8 cellular contexts compared by ENCODE assay signal in the genomic region with DNA sequence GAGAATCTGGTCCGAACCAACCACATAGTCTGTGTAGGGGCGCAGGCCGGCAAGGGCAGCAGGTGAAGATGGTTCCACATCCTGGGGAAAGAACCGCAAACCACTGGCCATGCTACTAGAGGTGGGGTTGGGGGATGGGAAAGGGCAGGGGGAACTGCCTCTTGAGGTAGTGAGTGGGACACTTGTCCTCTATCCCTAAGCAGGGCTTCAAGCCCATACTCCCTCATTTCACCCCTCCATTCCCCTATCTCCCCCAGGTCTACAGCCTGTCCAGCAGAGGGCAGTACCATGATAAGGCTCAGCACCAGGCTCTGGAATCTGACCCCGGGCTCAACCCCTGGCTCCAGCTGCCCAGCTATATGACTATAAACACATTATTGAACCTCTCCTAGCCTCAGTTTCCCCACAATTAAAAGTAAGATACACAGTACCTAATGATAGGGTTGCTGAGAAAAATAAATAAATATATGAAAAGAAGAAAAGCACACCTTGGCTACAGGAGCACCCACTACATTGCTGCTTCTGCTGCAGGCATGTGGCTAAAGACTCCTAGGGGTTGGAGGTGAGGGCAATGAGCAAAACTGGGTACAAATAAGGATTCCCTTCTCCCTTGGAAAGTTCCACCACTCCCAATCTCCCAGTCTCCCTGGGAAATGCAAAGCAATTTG. TPM values are rescaled to one million over a fixed set of nuclear protein-coding genes. Genes with fewer than 3 reads are reported as not detected.
DNase-seq lines count a peak whose midpoint lies in the region; ATAC-seq and TF ChIP-seq lines count a peak whose summit lies in the region.

No MANE protein-coding gene starts in this region.

- no peak overlapping the region for H3K4me3 ChIP-seq in WERI-Rb-1 (ENCODE audit: low read depth, low read length)
- no peak overlapping the region for H3K4me3 ChIP-seq in naive thymus-derived CD4-positive, alpha-beta T cell (ENCODE audit: low read length)

- H3K9me3 ChIP-seq in CD4-positive, alpha-beta T cell (ENCODE audit: control insufficient read depth, low read length), result no peaks in the 10 kb centered on the region
- H3K9me3 ChIP-seq in WERI-Rb-1 (ENCODE audit: severe bottlenecking), result no peaks in the 10 kb centered on the region
- H3K9me3 ChIP-seq in naive thymus-derived CD4-positive, alpha-beta T cell (ENCODE audit: control insufficient read depth in 2 of 3, low read length in 3 of 3), result no peaks in the 10 kb centered on the region

- POLR2A ChIA-PET in CD4-positive, alpha-beta T cell (lab: Charles Lee), result no interaction called here
- POLR2A ChIA-PET in naive thymus-derived CD4-positive, alpha-beta T cell (lab: Charles Lee), result no interaction called here

- H3K36me3 ChIP-seq in WERI-Rb-1, result peaks cover 41% of the 10 kb centered on the region
- H3K36me3 ChIP-seq in naive thymus-derived CD4-positive, alpha-beta T cell (ENCODE audit: control insufficient read depth in 2 of 3, insufficient read depth in 3 of 3, low read length in 3 of 3), result peaks cover 0 to 47% (median 6%) of the 10 kb centered on the region in 3 experiments

- peaks cover 42% of the 10 kb centered on the region for H3K4me1 Mint-ChIP-seq in CD4-positive, alpha-beta T cell (ENCODE audit: low read depth)
- peaks cover 28 to 47% (median 37%) of the 10 kb centered on the region in 7 donors for H3K4me1 Mint-ChIP-seq in naive thymus-derived CD4-positive, alpha-beta T cell

- H3K4me1 ChIP-seq in naive thymus-derived CD4-positive, alpha-beta T cell (ENCODE audit: control insufficient read depth in 2 of 2, insufficient read depth in 2 of 2, low read length in 2 of 2), result peaks cover under 1 to 2% of the 10 kb centered on the region in 2 donors

- ATAC-seq in CD4-positive, alpha-beta T cell (ENCODE audit: poor library complexity), result peak; percentile 66
- ATAC-seq in GM19043 (IDR thresholded peaks at IDR 0.05; ENCODE audit: low read depth, unreplicated experiment), result peak; percentile 75
- peak; percentile 78 for ATAC-seq in naive thymus-derived CD4-positive, alpha-beta T cell
- no peak for ATAC-seq in HG02678 (IDR thresholded peaks at IDR 0.05; ENCODE audit: unreplicated experiment)
- ATAC-seq in HG02938 (IDR thresholded peaks at IDR 0.05; ENCODE audit: unreplicated experiment), result no peak

- CTCF ChIA-PET in CD4-positive, alpha-beta T cell (lab: Charles Lee), result interaction anchor here (0.5 to 1.3 kb wide), 4 partner anchors 13 to 276 kb away, joined by 3 to 7 read pairs (median 4); no protein-coding TSS in a partner anchor
- CTCF ChIA-PET in naive thymus-derived CD4-positive, alpha-beta T cell (lab: Charles Lee), result interaction anchor here (0.9 to 1.5 kb wide), 4 partner anchors 9 to 191 kb away, joined by 3 to 8 read pairs (median 4); no protein-coding TSS in a partner anchor

- DNase-seq in CD4-positive, alpha-beta T cell, result peak in 7 of 10 experiments; percentile 17 to 40 (median 37)
- DNase-seq in HuH-7.5 (ENCODE audit: low spot score) (peak; percentile 94), WERI-Rb-1 (peak; percentile 46), dermis microvascular lymphatic vessel endothelial cell (ENCODE audit: low read depth in 2 of 2) (peak; percentile 17 to 57)
- DNase-seq in naive thymus-derived CD4-positive, alpha-beta T cell, result peak in 6 of 9 donors; percentile 29 to 56 (median 42)

- H3K27me3 ChIP-seq in CD4-positive, alpha-beta T cell (ENCODE audit: control insufficient read depth, insufficient read depth, low read length), result no peaks in the 10 kb centered on the region
- H3K27me3 ChIP-seq in WERI-Rb-1 (ENCODE audit: insufficient read depth, low read depth, severe bottlenecking), result no peaks in the 10 kb centered on the region
- H3K27me3 ChIP-seq in naive thymus-derived CD4-positive, alpha-beta T cell (ENCODE audit: control insufficient read depth in 2 of 2, insufficient read depth in 2 of 2, low read length in 2 of 2), result no peaks in the 10 kb centered on the region

- no peak overlapping the region for H3K4me3 Mint-ChIP-seq in CD4-positive, alpha-beta T cell
- H3K4me3 Mint-ChIP-seq in naive thymus-derived CD4-positive, alpha-beta T cell, result no peak overlapping the region

- intact Hi-C loops in CD4-positive, alpha-beta T cell (cut with DNase I, micrococcal nuclease), result loop anchor here (1.0 to 5.0 kb wide), 2 partner anchors 187 to 276 kb away; no protein-coding TSS in a partner anchor
- intact Hi-C loops in naive thymus-derived CD4-positive, alpha-beta T cell (cut with micrococcal nuclease), result loop anchor here (1.0 to 2.0 kb wide), 4 partner anchors 65 to 277 kb away; no protein-coding TSS in a partner anchor

- H3K27me3 Mint-ChIP-seq in CD4-positive, alpha-beta T cell, result no peaks in the 10 kb centered on the region
- H3K27me3 Mint-ChIP-seq in naive thymus-derived CD4-positive, alpha-beta T cell, result peaks cover 0 to 1% (median 0%) of the 10 kb centered on the region in 5 donors

- H3K9me3 Mint-ChIP-seq in CD4-positive, alpha-beta T cell, result no peaks in the 10 kb centered on the region
- no peaks in the 10 kb centered on the region for H3K9me3 Mint-ChIP-seq in naive thymus-derived CD4-positive, alpha-beta T cell

- peaks cover 40% of the 10 kb centered on the region for H3K36me3 Mint-ChIP-seq in CD4-positive, alpha-beta T cell (ENCODE audit: low read depth)
- H3K36me3 Mint-ChIP-seq in naive thymus-derived CD4-positive, alpha-beta T cell, result peaks cover 0 to 8% (median 0%) of the 10 kb centered on the region in 5 donors

- H3K27ac ChIP-seq in CD4-positive, alpha-beta T cell (ENCODE audit: low read depth, low read length), result no peak overlapping the region
- no peak overlapping the region for H3K27ac ChIP-seq in WERI-Rb-1
- H3K27ac ChIP-seq in naive thymus-derived CD4-positive, alpha-beta T cell (ENCODE audit: low read depth, low read length), result peak overlapping the region; percentile 30

- peak overlapping the region; percentile 19 for H3K27ac Mint-ChIP-seq in CD4-positive, alpha-beta T cell
- H3K27ac Mint-ChIP-seq in naive thymus-derived CD4-positive, alpha-beta T cell, result peak overlapping the region in 7 of 9 donors; percentile 34 to 88 (median 52)

- TF ChIP-seq CTCF in CD4-positive, alpha-beta T cell (IDR thresholded peaks at IDR 0.05), result peak; percentile 69
- peak; percentile 69 for TF ChIP-seq CTCF in WERI-Rb-1 (IDR thresholded peaks at IDR 0.05; ENCODE audit: low read depth, low read length)

RNA-seq across cellular contexts. Expression of a gene that starts 6.3 kb away (rescaled TPM):
- 10 to 100 TPM; 29.1 to 31.5 TPM for total RNA-seq in CD4-positive, alpha-beta T cell
- 22.2 and 34.9 TPM in 2 replicates for total RNA-seq in dermis microvascular lymphatic vessel endothelial cell
- total RNA-seq in naive thymus-derived CD4-positive, alpha-beta T cell, result 10 to 100 TPM; 28.2 to 58.5 (median 44.6) TPM
- polyA plus RNA-seq in naive thymus-derived CD4-positive, alpha-beta T cell, result 10 to 100 TPM; 14.8 to 22.0 TPM

RNA-seq across cellular contexts. Expression of a gene that starts 6.3 kb away (rescaled TPM):
- total RNA-seq in CD4-positive, alpha-beta T cell, result 1 to 10 TPM; 4.1 to 5.2 TPM
- total RNA-seq in dermis microvascular lymphatic vessel endothelial cell, result 0.90 and 3.2 TPM in 2 replicates
- total RNA-seq in naive thymus-derived CD4-positive, alpha-beta T cell, result 1 to 10 TPM; 2.8 to 9.7 (median 5.3) TPM
- polyA plus RNA-seq in naive thymus-derived CD4-positive, alpha-beta T cell, result under 1 TPM; 0.37 to 0.63 TPM

RNA-seq across cellular contexts. Expression of a gene that starts 49.3 kb away (rescaled TPM):
- total RNA-seq in CD4-positive, alpha-beta T cell, result 10 to 100 TPM; 81.2 to 88.6 TPM
- total RNA-seq in dermis microvascular lymphatic vessel endothelial cell, result 31.5 and 38.2 TPM in 2 replicates
- total RNA-seq in naive thymus-derived CD4-positive, alpha-beta T cell, result 10 to 100 TPM; 46.7 to 97.7 (median 68.0) TPM
- polyA plus RNA-seq in naive thymus-derived CD4-positive, alpha-beta T cell, result 10 to 100 TPM; 37.5 to 46.6 TPM

RNA-seq across cellular contexts. Expression of a gene that starts 49.4 kb away (rescaled TPM):
- under 1 TPM in 1 of 2 experiments, not detected in 1; 0.08 TPM for total RNA-seq in CD4-positive, alpha-beta T cell
- under 0.01 and 0.13 TPM in 2 replicates for total RNA-seq in dermis microvascular lymphatic vessel endothelial cell
- total RNA-seq in naive thymus-derived CD4-positive, alpha-beta T cell, result under 1 TPM; 0.07 to 0.32 (median 0.19) TPM
- polyA plus RNA-seq in naive thymus-derived CD4-positive, alpha-beta T cell, result not detected

RNA-seq across cellular contexts. Expression of a gene that starts 52.2 kb away (rescaled TPM):
- 100 to 1,000 TPM; 357 to 368 TPM for total RNA-seq in CD4-positive, alpha-beta T cell
- 6.3 and 11.1 TPM in 2 replicates for total RNA-seq in dermis microvascular lymphatic vessel endothelial cell
- total RNA-seq in naive thymus-derived CD4-positive, alpha-beta T cell, result 100 to 1,000 TPM in 2 of 5 experiments, 10 to 100 TPM in 3; 13.7 to 319 (median 22.9) TPM
- polyA plus RNA-seq in naive thymus-derived CD4-positive, alpha-beta T cell, result 10 to 100 TPM in 1 of 2 donors, 1 to 10 TPM in 1; 9.8 to 12.1 TPM

Comparison
In these comparisons a context has a peak if more than half of its experiments do, and no peak if none do; other contexts are left out.
1. ATAC-seq: peak in CD4-positive, alpha-beta T cell (single experiment), GM19043 (single experiment) and naive thymus-derived CD4-positive, alpha-beta T cell (single experiment); none in HG02678 (single experiment) and HG02938 (single experiment).
2. DNase-seq: peak in every context shown above with its lines; median percentile 94 in HuH-7.5; 46 in WERI-Rb-1; 42 in naive thymus-derived CD4-positive, alpha-beta T cell; 37 in CD4-positive, alpha-beta T cell; 37 in dermis microvascular lymphatic vessel endothelial cell.